8 cellular contexts compared by ENCODE assay signal in the genomic region with DNA sequence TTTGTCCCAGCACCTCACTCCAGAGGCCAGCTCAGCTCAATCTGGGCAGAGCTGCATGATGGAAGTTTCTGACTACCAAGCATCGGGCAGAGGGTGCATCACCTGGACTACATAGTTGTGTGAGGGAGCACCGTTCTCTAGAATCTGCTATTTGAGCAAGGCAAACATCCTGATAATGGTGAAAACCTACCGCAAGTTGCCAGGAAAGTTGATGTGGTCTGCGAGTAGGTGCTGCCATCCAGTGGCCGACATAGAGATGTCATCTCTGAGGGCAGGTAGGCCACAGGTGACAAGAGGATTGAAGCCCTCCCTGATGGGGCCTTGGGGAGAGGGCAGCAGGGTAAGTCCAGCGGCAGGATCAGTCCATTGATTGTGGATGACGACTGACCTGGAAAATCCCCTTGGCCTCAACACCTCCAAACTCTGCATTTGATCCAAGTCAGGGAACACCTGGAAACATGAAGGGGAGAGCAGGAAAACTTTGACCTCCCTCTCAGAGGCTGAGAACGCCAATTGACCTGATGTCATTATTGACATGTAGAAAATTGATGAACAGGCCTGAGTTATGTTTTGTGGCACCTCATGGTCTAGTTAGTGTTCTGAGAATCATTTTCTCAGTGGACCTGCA.
DNase-seq lines count a peak whose midpoint lies in the region; ATAC-seq and TF ChIP-seq lines count a peak whose summit lies in the region.

No MANE protein-coding gene starts in this region.

- H3K36me3 ChIP-seq in WERI-Rb-1: no peaks in the 10 kb centered on the region

- peaks cover 57% of the 10 kb centered on the region for H3K27me3 ChIP-seq in WERI-Rb-1 (ENCODE audit: insufficient read depth, low read depth, severe bottlenecking)

- DNase-seq in WERI-Rb-1 (peak; percentile 37), kidney glomerular epithelial cell (lab: John Stamatoyannopoulos, UW) (peak; percentile 17), 8988T (no peak), NCI-H510A treated with DMSO at 0.1 percent for 48 hours (lab: John Stamatoyannopoulos, UW) (no peak)

- TF ChIP-seq RAD21 in Ishikawa (IDR thresholded peaks at IDR 0.05; ENCODE audit: low read depth): peak; percentile 78

- ATAC-seq in GM21423 (IDR thresholded peaks at IDR 0.05; ENCODE audit: unreplicated experiment) (peak; percentile 85), HG03108 (IDR thresholded peaks at IDR 0.05; ENCODE audit: unreplicated experiment) (no peak)

- H3K9me3 ChIP-seq in WERI-Rb-1 (ENCODE audit: severe bottlenecking): no peaks in the 10 kb centered on the region

- H3K4me3 ChIP-seq in GM12875 (ENCODE audit: low read depth, low read length) (no peak overlapping the region), WERI-Rb-1 (ENCODE audit: low read depth, low read length) (no peak overlapping the region)

- TF ChIP-seq EP300 in Ishikawa (IDR thresholded peaks at IDR 0.05; ENCODE audit: borderline replicate concordance): no peak

- H3K27ac ChIP-seq in WERI-Rb-1: no peak overlapping the region

- TF ChIP-seq CTCF in GM12875 (IDR thresholded peaks at IDR 0.05; ENCODE audit: borderline replicate concordance, insufficient read depth, low read depth, low read length): peak; percentile 71; the same call in 1 of the 2 replicates
- peak; percentile 76 for TF ChIP-seq CTCF in WERI-Rb-1 (IDR thresholded peaks at IDR 0.05; ENCODE audit: low read depth, low read length)

TF ChIP-seq in Ishikawa, 13 proteins besides CTCF, POLR2A, EP300 and RAD21:
- TF ChIP-seq ZBTB7A (IDR thresholded peaks at IDR 0.05; ENCODE audit: low read depth): no peak
- TF ChIP-seq USF1 (IDR thresholded peaks at IDR 0.05): no peak
- no peak for TF ChIP-seq MAX (IDR thresholded peaks at IDR 0.05)
- no peak for TF ChIP-seq NFIC (IDR thresholded peaks at IDR 0.05)
- no peak for TF ChIP-seq CREB1 (IDR thresholded peaks at IDR 0.05; ENCODE audit: low read depth)
- TF ChIP-seq YY1 (IDR thresholded peaks at IDR 0.05; ENCODE audit: low read depth): no peak
- no peak for TF ChIP-seq TEAD4 (IDR thresholded peaks at IDR 0.05)
- no peak for TF ChIP-seq FOXM1 (IDR thresholded peaks at IDR 0.05; ENCODE audit: borderline replicate concordance, low read depth)
- no peak for TF ChIP-seq TCF12 (IDR thresholded peaks at IDR 0.05; ENCODE audit: low read depth)
- no peak for TF ChIP-seq EGR1 (IDR thresholded peaks at IDR 0.05)
- TF ChIP-seq CEBPB (IDR thresholded peaks at IDR 0.05): no peak
- TF ChIP-seq, protein P1, sequence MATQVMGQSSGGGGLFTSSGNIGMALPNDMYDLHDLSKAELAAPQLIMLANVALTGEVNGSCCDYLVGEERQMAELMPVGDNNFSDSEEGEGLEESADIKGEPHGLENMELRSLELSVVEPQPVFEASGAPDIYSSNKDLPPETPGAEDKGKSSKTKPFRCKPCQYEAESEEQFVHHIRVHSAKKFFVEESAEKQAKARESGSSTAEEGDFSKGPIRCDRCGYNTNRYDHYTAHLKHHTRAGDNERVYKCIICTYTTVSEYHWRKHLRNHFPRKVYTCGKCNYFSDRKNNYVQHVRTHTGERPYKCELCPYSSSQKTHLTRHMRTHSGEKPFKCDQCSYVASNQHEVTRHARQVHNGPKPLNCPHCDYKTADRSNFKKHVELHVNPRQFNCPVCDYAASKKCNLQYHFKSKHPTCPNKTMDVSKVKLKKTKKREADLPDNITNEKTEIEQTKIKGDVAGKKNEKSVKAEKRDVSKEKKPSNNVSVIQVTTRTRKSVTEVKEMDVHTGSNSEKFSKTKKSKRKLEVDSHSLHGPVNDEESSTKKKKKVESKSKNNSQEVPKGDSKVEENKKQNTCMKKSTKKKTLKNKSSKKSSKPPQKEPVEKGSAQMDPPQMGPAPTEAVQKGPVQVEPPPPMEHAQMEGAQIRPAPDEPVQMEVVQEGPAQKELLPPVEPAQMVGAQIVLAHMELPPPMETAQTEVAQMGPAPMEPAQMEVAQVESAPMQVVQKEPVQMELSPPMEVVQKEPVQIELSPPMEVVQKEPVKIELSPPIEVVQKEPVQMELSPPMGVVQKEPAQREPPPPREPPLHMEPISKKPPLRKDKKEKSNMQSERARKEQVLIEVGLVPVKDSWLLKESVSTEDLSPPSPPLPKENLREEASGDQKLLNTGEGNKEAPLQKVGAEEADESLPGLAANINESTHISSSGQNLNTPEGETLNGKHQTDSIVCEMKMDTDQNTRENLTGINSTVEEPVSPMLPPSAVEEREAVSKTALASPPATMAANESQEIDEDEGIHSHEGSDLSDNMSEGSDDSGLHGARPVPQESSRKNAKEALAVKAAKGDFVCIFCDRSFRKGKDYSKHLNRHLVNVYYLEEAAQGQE (IDR thresholded peaks at IDR 0.05; ENCODE audit: low read depth): no peak
- no peak for TF ChIP-seq TAF1 (IDR thresholded peaks at IDR 0.05; ENCODE audit: low read depth)

Comparison
In these comparisons a context has a peak if more than half of its experiments do, and no peak if none do; other contexts are left out.
1. DNase-seq: peak in WERI-Rb-1 (single experiment) and kidney glomerular epithelial cell (single experiment); none in 8988T (single experiment) and NCI-H510A treated with DMSO at 0.1 percent for 48 hours (single experiment).